8 cellular contexts compared by ENCODE assay signal in genomic region chr17:2400474-2400866, GRCh38. TPM values are rescaled to one million over a fixed set of nuclear protein-coding genes. Genes with fewer than 3 reads are reported as not detected.
A peak's percentile ranks its signal among the peaks of the same experiment; 100 is the strongest.
DNase-seq lines count a peak whose midpoint lies in the region; ATAC-seq and TF ChIP-seq lines count a peak whose summit lies in the region.

No MANE protein-coding gene starts in this region.

- no peaks in the 10 kb centered on the region for H3K9me3 ChIP-seq in BE2C
- no peaks in the 10 kb centered on the region for H3K9me3 ChIP-seq in T-helper 17 cell (ENCODE audit: control insufficient read depth, low read length, poor library complexity, severe bottlenecking)

- peak overlapping the region; percentile 82 for H3K4me3 ChIP-seq in BE2C (ENCODE audit: low read depth, low read length)

- H3K4me3 Mint-ChIP-seq in T-helper 17 cell: peak overlapping the region; percentile 99
- peak overlapping the region; percentile 92 to 99 (median 99) for H3K4me3 Mint-ChIP-seq in immature natural killer cell

- DNase-seq in BE2C (peak; percentile 44), HK-2 (ENCODE audit: unreplicated experiment) (peak; percentile 63), T-helper 17 cell (peak; percentile 25 to 43 (median 40)), astrocyte of the hippocampus (ENCODE audit: low read depth, low spot score) (peak; percentile 72), immature natural killer cell (peak; percentile 56 to 61 (median 59)), GM19240 (ENCODE audit: insufficient read length, low spot score) (no peak)
- DNase-seq in stimulated activated CD4-positive, alpha-beta T cell treated with anti-CD3 and anti-CD28 coated beads, Interleukin-15, amount 100 ng/mL, for 1 hour (ENCODE audit: low read depth in 1 of 2, low spot score in 1 of 2): peak; percentile 37 to 41

- ATAC-seq in T-helper 17 cell (no peak), GM21381 (IDR thresholded peaks at IDR 0.05; ENCODE audit: unreplicated experiment) (no peak)

- no peak for TF ChIP-seq CTCF in BE2C (IDR thresholded peaks at IDR 0.05; ENCODE audit: low read depth, low read length)

- H3K4me1 Mint-ChIP-seq in T-helper 17 cell: peaks cover 43% of the 10 kb centered on the region
- H3K4me1 Mint-ChIP-seq in immature natural killer cell: peaks cover 37 to 38% of the 10 kb centered on the region in 2 donors

- H3K4me1 ChIP-seq in BE2C: peaks cover 13% of the 10 kb centered on the region

- H3K36me3 Mint-ChIP-seq in T-helper 17 cell (ENCODE audit: low read depth) (peaks cover 4% of the 10 kb centered on the region), immature natural killer cell (no peaks in the 10 kb centered on the region)

- no peaks in the 10 kb centered on the region for H3K27me3 ChIP-seq in BE2C

- H3K9me3 Mint-ChIP-seq in immature natural killer cell: no peaks in the 10 kb centered on the region

- H3K27ac Mint-ChIP-seq in T-helper 17 cell: peak overlapping the region; percentile 97
- peak overlapping the region; percentile 96 to 100 (median 98) for H3K27ac Mint-ChIP-seq in immature natural killer cell

- H3K36me3 ChIP-seq in BE2C: peaks cover 6% of the 10 kb centered on the region; the same call in 1 of the 2 replicates

- H3K27me3 Mint-ChIP-seq in T-helper 17 cell (no peaks in the 10 kb centered on the region), immature natural killer cell (ENCODE audit: low read depth in 3 of 3) (peaks cover 16 to 27% (median 19%) of the 10 kb centered on the region in 3 donors)

RNA-seq across cellular contexts. Expression of gene MNT, which starts 0.4 kb away (rescaled TPM):
- 22.8 TPM for polyA plus RNA-seq in BE2C (2012; ENCODE audit: insufficient read depth, insufficient read length, low read depth)
- total RNA-seq in T-helper 17 cell: 100 to 1,000 TPM in 1 of 2 donors, 10 to 100 TPM in 1; 92.9 to 110 TPM
- 1 to 10 TPM in 1 of 3 donors, under 1 TPM in 2; 0.10 to 1.1 (median 0.64) TPM for polyA plus RNA-seq in immature natural killer cell
